ENCODE assay signal across 15 cellular contexts in genomic region chr11:35464308-35464707, GRCh38. TPM values are rescaled to one million over a fixed set of nuclear protein-coding genes. Genes with fewer than 3 reads are reported as not detected.
A peak's percentile ranks its signal among the peaks of the same experiment; 100 is the strongest.
DNase-seq lines count a peak whose midpoint lies in the region; ATAC-seq and TF ChIP-seq lines count a peak whose summit lies in the region.
"Had no signal": no experiment of that assay in that cellular context is flagged by ENCODE, and none has a peak within 500 bp of the region (broad histone marks: within the 10 kb centered on the region; RNA-seq: fewer than 3 reads in every experiment).

No MANE protein-coding gene starts in this region.

- no peaks in the 10 kb centered on the region for H4K20me1 ChIP-seq in smooth muscle cell (ENCODE audit: low read depth)
- H4K20me1 ChIP-seq: BLaER1 treated with 17β-estradiol and CSF1 and Interleukin-3, amounts not matched to agents 10 nM and 100 nM had no signal

- H2AFZ ChIP-seq in smooth muscle cell (ENCODE audit: low read depth) = no peak overlapping the region
- H2AFZ ChIP-seq: hepatocyte had no signal

- H3K27me3 ChIP-seq in Panc1 (ENCODE audit: control insufficient read depth, insufficient read depth, low read length) = peaks cover 29% of the 10 kb centered on the region
- no peaks in the 10 kb centered on the region for H3K27me3 ChIP-seq in smooth muscle cell (ENCODE audit: low read depth)
- H3K27me3 ChIP-seq: BLaER1 treated with 17β-estradiol and CSF1 and Interleukin-3, amounts not matched to agents 10 nM and 100 nM; hepatocyte; right atrium auricular region had no signal

- no peaks in the 10 kb centered on the region for H3K79me2 ChIP-seq in smooth muscle cell (ENCODE audit: low read depth)
- H3K79me2 ChIP-seq: hepatocyte had no signal

- CTCF ChIA-PET in Panc1 (lab: Charles Lee) = no interaction called here

- in situ Hi-C loops in Panc1 (cut with HindIII; ENCODE audit: low pct_unique_long_range_greater_than_20kb, low sequenced_read_pairs) = no loop called here

- no peaks in the 10 kb centered on the region for H3K9me3 ChIP-seq in Panc1 (ENCODE audit: control insufficient read depth, insufficient read depth, low read depth, low read length)
- no peaks in the 10 kb centered on the region for H3K9me3 ChIP-seq in smooth muscle cell (replicated peaks; ENCODE audit: low read depth)
- H3K9me3 ChIP-seq: BLaER1 treated with 17β-estradiol and CSF1 and Interleukin-3, amounts not matched to agents 10 nM and 100 nM; right atrium auricular region had no signal

- H3K27ac ChIP-seq in Panc1 (ENCODE audit: low read length) = no peak overlapping the region
- H3K27ac ChIP-seq in smooth muscle cell (ENCODE audit: low read depth) = no peak overlapping the region
- H3K27ac ChIP-seq: BLaER1 treated with 17β-estradiol and CSF1 and Interleukin-3, amounts not matched to agents 10 nM and 100 nM; hepatocyte; right atrium auricular region had no signal

- TF ChIP-seq CTCF in Panc1 (IDR thresholded peaks at IDR 0.05) (peak; percentile 51), epithelial cell of esophagus (IDR thresholded peaks at IDR 0.05; ENCODE audit: insufficient read depth, low read depth, low read length, missing control alignments) (peak; percentile 63), smooth muscle cell (IDR thresholded peaks at IDR 0.05; ENCODE audit: borderline replicate concordance, insufficient read depth, poor library complexity, severe bottlenecking) (peak; percentile 27)

- BruUV-seq in Panc1 (replicated peaks; lab: Mats Ljungman, UMichigan) = no TSS peak

- no peak overlapping the region for H3K9ac ChIP-seq in smooth muscle cell (ENCODE audit: low read depth)
- H3K9ac ChIP-seq: BLaER1 treated with 17β-estradiol and CSF1 and Interleukin-3, amounts not matched to agents 10 nM and 100 nM had no signal

- no peak overlapping the region for H3K4me3 ChIP-seq in Panc1 (ENCODE audit: low read depth in 2 of 2, low read length in 2 of 2)
- H3K4me3 ChIP-seq in epithelial cell of esophagus (ENCODE audit: low read length) = no peak overlapping the region
- no peak overlapping the region for H3K4me3 ChIP-seq in smooth muscle cell
- H3K4me3 ChIP-seq: BLaER1 treated with 17β-estradiol and CSF1 and Interleukin-3, amounts not matched to agents 10 nM and 100 nM; hepatocyte; right atrium auricular region had no signal

- 80% methylated on average over 1 of the region's 1 CpG for WGBS in smooth muscle cell (ENCODE audit: low lambda C conversion rate)

- peak; percentile 3 for DNase-seq in NCI-H82 (lab: John Stamatoyannopoulos, UW)
- DNase-seq in NCI-H82 treated with DMSO at 0.1 percent for 48 hours (lab: John Stamatoyannopoulos, UW; ENCODE audit: unreplicated experiment) = no peak
- DNase-seq in Panc1 (ENCODE audit: low read depth, low spot score) = no peak
- peak; percentile 16 for DNase-seq in epithelial cell of esophagus (ENCODE audit: low read depth)
- DNase-seq in smooth muscle cell (lab: John Stamatoyannopoulos, UW; ENCODE audit: unreplicated experiment) = no peak
- DNase-seq in superior temporal gyrus (ENCODE audit: extremely low spot score) = no peak
- no peak for DNase-seq in AML-193 (lab: John Stamatoyannopoulos, UW)
- DNase-seq: activated CD4-positive, alpha-beta T cell treated with anti-CD3 and anti-CD28 coated beads, Interleukin-2, amount 50 U/mL, for 4 hours; activated naive CD4-positive, alpha-beta T cell treated with Interleukin-2 at 50 U/mL for 16 hours; dermis blood vessel endothelial cell; NCI-H510A had no signal

- H3K4me2 ChIP-seq in smooth muscle cell = no peak overlapping the region
- H3K4me2 ChIP-seq: BLaER1 treated with 17β-estradiol and CSF1 and Interleukin-3, amounts not matched to agents 10 nM and 100 nM; hepatocyte had no signal

- H3K4me1 ChIP-seq in Panc1 (ENCODE audit: control insufficient read depth, insufficient read depth, low read length) (no peaks in the 10 kb centered on the region), smooth muscle cell (ENCODE audit: low read depth) (no peaks in the 10 kb centered on the region)
- H3K4me1 ChIP-seq: BLaER1 treated with 17β-estradiol and CSF1 and Interleukin-3, amounts not matched to agents 10 nM and 100 nM; right atrium auricular region had no signal

- intact Hi-C loops in Panc1 (cut with micrococcal nuclease; ENCODE audit: unreplicated experiment) = no loop called here

- ATAC-seq in Panc1 (no peak), HG02884 (IDR thresholded peaks at IDR 0.05; ENCODE audit: unreplicated experiment) (no peak)

- H3K36me3 ChIP-seq in Panc1 (ENCODE audit: control insufficient read depth, insufficient read depth, low read length) = no peaks in the 10 kb centered on the region
- no peaks in the 10 kb centered on the region for H3K36me3 ChIP-seq in smooth muscle cell (ENCODE audit: low read depth)
- H3K36me3 ChIP-seq: BLaER1 treated with 17β-estradiol and CSF1 and Interleukin-3, amounts not matched to agents 10 nM and 100 nM; right atrium auricular region had no signal

- POLR2A ChIA-PET in Panc1 (lab: Charles Lee) = no interaction called here

- no peaks in the 10 kb centered on the region for H3F3A ChIP-seq in smooth muscle cell (ENCODE audit: low read depth)

RNA-seq across cellular contexts. Expression of gene SLC1A2, which starts 45.0 kb away (rescaled TPM):
- total RNA-seq in Panc1 (2021; ENCODE audit: unreplicated experiment) (0.21 TPM), smooth muscle cell (0.18 and 3.6 TPM in 2 replicates)
- polyA plus RNA-seq in Panc1 (2012; ENCODE audit: insufficient read length) = 0.17 TPM
- polyA plus RNA-seq in smooth muscle cell = 0.07 TPM in 1 of 2 replicates, not detected in the other
- total RNA-seq: dermis blood vessel endothelial cell had no signal

Comparison
In these comparisons a context has a peak if more than half of its experiments do, and no peak if none do; other contexts are left out.
1. DNase-seq: peak in NCI-H82 (single experiment) and epithelial cell of esophagus (single experiment); none in NCI-H82 treated with DMSO at 0.1 percent for 48 hours (single experiment), Panc1 (single experiment), smooth muscle cell (single experiment), superior temporal gyrus (single experiment) and AML-193 (0 of 2).
2. Peak in every context shown above with its lines, with median percentiles within 50 percentile points of each other: CTCF ChIP-seq.